Comparison of ENCODE assay signal across 1 cellular context in genomic region chr18:64615047-64615446, GRCh38.
TF ChIP-seq lines count a peak whose summit lies in the region.

No MANE protein-coding gene starts in this region.

TF ChIP-seq in GM23338, 12 proteins besides CTCF, POLR2A, EP300 and RAD21 (continued from another document):
- TF ChIP-seq, protein P1, sequence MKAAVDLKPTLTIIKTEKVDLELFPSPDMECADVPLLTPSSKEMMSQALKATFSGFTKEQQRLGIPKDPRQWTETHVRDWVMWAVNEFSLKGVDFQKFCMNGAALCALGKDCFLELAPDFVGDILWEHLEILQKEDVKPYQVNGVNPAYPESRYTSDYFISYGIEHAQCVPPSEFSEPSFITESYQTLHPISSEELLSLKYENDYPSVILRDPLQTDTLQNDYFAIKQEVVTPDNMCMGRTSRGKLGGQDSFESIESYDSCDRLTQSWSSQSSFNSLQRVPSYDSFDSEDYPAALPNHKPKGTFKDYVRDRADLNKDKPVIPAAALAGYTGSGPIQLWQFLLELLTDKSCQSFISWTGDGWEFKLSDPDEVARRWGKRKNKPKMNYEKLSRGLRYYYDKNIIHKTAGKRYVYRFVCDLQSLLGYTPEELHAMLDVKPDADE (IDR thresholded peaks at IDR 0.05) = no peak
